ENCODE assay signal across 18 cellular contexts in the genomic region with DNA sequence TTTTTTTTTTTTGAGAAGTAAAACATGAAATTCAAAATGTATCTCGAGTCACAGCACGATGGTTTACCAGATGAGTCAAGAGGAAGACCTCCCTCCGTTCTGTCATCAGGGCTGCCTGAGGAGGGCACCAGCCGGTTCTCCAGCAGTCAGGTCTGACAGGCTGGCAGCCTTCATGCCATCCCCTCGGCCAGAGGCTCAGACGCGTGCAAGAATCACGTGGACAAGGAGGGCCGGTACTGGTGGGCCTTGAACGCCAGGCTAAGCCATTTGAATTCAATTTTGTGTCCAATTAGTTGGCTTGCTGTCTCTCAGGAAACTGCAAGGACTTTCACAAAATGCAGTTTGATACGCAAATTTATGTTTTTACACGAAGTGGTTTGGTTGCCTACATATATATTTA.
"Had no signal": no experiment of that assay in that cellular context is flagged by ENCODE, and none has a peak within 500 bp of the region (broad histone marks: within the 10 kb centered on the region; RNA-seq: fewer than 3 reads in every experiment).

No MANE protein-coding gene starts in this region.

- H3K9me3 Mint-ChIP-seq: effector memory CD8-positive, alpha-beta T cell; immature natural killer cell; natural killer cell; stimulated activated naive CD8-positive, alpha-beta T cell treated with anti-CD3 and anti-CD28 coated beads, Interleukin-15, amount 100 ng/mL, for 72 hours; type B pancreatic cell had no signal

- H3K4me1 Mint-ChIP-seq: immature natural killer cell; natural killer cell; stimulated activated naive CD8-positive, alpha-beta T cell treated with anti-CD3 and anti-CD28 coated beads, Interleukin-15, amount 100 ng/mL, for 72 hours had no signal

- ATAC-seq: effector memory CD8-positive, alpha-beta T cell; left ventricle myocardium superior; lower lobe of right lung; natural killer cell; sciatic nerve; stimulated activated naive CD8-positive, alpha-beta T cell treated with anti-CD3 and anti-CD28 coated beads, Interleukin-15, amount 100 ng/mL, for 72 hours had no signal

- DNase-seq: cortex of kidney; effector memory CD8-positive, alpha-beta T cell; hypothalamus; immature natural killer cell; left ventricle myocardium superior; lower lobe of right lung; natural killer cell; occipital lobe; stimulated activated CD4-positive, alpha-beta T cell treated with anti-CD3 and anti-CD28 coated beads, Interleukin-12 subunit alpha, Interleukin-12 subunit beta, amount 100 ng/mL, for 4 hours; stimulated activated CD4-positive, alpha-beta T cell treated with anti-CD3 and anti-CD28 coated beads, Interleukin-1b, Interleukin-23, amount 100 ng/mL, for 48 hours; stimulated activated CD4-positive, alpha-beta T cell treated with anti-CD3 and anti-CD28 coated beads, Interleukin-4, amount 100 ng/mL, for 1 hour; stimulated activated CD8-positive, alpha-beta memory T cell treated with anti-CD3 and anti-CD28 coated beads, Interleukin-4, amount 100 ng/mL, for 48 hours; stimulated activated naive CD4-positive, alpha-beta T cell; stimulated activated naive CD8-positive, alpha-beta T cell treated with anti-CD3 and anti-CD28 coated beads, Interleukin-15, amount 100 ng/mL, for 72 hours; thyroid gland had no signal

- H3K27ac Mint-ChIP-seq: effector memory CD8-positive, alpha-beta T cell; immature natural killer cell; natural killer cell; progenitor cell of endocrine pancreas; stimulated activated naive CD8-positive, alpha-beta T cell treated with anti-CD3 and anti-CD28 coated beads, Interleukin-15, amount 100 ng/mL, for 72 hours; type B pancreatic cell had no signal

- H3K4me3 Mint-ChIP-seq: effector memory CD8-positive, alpha-beta T cell; immature natural killer cell; natural killer cell; stimulated activated naive CD8-positive, alpha-beta T cell treated with anti-CD3 and anti-CD28 coated beads, Interleukin-15, amount 100 ng/mL, for 72 hours; type B pancreatic cell had no signal

- H3K36me3 Mint-ChIP-seq: immature natural killer cell, natural killer cell, type B pancreatic cell had no signal
